In the genomic region with DNA sequence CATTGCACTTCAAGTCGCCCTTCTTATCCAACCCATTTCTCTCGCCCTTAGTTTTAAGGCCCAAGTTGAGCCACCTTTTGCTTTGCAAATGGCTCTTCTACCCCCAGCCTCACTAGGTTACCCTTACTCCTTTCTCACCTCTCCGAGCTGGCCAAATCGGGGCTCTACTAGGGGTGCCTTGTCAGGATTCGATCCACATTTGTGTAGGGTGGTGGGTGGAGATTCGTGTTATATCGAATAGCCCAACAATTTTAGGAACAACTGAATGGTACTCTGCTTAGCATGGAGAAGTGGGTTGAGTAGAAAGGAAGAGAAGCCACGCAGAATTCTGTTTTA, we compare ENCODE assay signal across 1 cellular context.
TF ChIP-seq lines count a peak whose summit lies in the region.

No MANE protein-coding gene starts in this region.

TF ChIP-seq in HepG2, 621 proteins besides CTCF, POLR2A, EP300 and RAD21 (continued from another document):
- TF ChIP-seq, protein P1, sequence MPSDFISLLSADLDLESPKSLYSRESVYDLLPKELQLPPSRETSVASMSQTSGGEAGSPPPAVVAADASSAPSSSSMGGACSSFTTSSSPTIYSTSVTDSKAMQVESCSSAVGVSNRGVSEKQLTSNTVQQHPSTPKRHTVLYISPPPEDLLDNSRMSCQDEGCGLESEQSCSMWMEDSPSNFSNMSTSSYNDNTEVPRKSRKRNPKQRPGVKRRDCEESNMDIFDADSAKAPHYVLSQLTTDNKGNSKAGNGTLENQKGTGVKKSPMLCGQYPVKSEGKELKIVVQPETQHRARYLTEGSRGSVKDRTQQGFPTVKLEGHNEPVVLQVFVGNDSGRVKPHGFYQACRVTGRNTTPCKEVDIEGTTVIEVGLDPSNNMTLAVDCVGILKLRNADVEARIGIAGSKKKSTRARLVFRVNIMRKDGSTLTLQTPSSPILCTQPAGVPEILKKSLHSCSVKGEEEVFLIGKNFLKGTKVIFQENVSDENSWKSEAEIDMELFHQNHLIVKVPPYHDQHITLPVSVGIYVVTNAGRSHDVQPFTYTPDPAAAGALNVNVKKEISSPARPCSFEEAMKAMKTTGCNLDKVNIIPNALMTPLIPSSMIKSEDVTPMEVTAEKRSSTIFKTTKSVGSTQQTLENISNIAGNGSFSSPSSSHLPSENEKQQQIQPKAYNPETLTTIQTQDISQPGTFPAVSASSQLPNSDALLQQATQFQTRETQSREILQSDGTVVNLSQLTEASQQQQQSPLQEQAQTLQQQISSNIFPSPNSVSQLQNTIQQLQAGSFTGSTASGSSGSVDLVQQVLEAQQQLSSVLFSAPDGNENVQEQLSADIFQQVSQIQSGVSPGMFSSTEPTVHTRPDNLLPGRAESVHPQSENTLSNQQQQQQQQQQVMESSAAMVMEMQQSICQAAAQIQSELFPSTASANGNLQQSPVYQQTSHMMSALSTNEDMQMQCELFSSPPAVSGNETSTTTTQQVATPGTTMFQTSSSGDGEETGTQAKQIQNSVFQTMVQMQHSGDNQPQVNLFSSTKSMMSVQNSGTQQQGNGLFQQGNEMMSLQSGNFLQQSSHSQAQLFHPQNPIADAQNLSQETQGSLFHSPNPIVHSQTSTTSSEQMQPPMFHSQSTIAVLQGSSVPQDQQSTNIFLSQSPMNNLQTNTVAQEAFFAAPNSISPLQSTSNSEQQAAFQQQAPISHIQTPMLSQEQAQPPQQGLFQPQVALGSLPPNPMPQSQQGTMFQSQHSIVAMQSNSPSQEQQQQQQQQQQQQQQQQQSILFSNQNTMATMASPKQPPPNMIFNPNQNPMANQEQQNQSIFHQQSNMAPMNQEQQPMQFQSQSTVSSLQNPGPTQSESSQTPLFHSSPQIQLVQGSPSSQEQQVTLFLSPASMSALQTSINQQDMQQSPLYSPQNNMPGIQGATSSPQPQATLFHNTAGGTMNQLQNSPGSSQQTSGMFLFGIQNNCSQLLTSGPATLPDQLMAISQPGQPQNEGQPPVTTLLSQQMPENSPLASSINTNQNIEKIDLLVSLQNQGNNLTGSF (CRISPR knock-in tag; IDR thresholded peaks at IDR 0.05) = no peak
- TF ChIP-seq ZNF891 (CRISPR knock-in tag; IDR thresholded peaks at IDR 0.05) (no peak), ZNF431 (CRISPR knock-in tag; IDR thresholded peaks at IDR 0.05; ENCODE audit: borderline replicate concordance, low read depth) (no peak), MEF2D (CRISPR knock-in tag; IDR thresholded peaks at IDR 0.05) (no peak), RFX3 (CRISPR knock-in tag; IDR thresholded peaks at IDR 0.05) (no peak), NCOA2 (CRISPR knock-in tag; IDR thresholded peaks at IDR 0.05) (no peak), KLF16 (CRISPR knock-in tag; IDR thresholded peaks at IDR 0.05) (no peak), ZSCAN22 (CRISPR knock-in tag; IDR thresholded peaks at IDR 0.05) (no peak), KDM6A (CRISPR knock-in tag; IDR thresholded peaks at IDR 0.05; ENCODE audit: low read depth) (no peak), HIVEP1 (CRISPR knock-in tag; IDR thresholded peaks at IDR 0.05) (no peak), KAT7 (CRISPR knock-in tag; IDR thresholded peaks at IDR 0.05; ENCODE audit: borderline replicate concordance) (no peak), PCBP1 (IDR thresholded peaks at IDR 0.05; ENCODE audit: borderline replicate concordance, low read depth, low read length) (no peak), HHEX (CRISPR knock-in tag; IDR thresholded peaks at IDR 0.05) (no peak)
- TF ChIP-seq, protein P2, sequence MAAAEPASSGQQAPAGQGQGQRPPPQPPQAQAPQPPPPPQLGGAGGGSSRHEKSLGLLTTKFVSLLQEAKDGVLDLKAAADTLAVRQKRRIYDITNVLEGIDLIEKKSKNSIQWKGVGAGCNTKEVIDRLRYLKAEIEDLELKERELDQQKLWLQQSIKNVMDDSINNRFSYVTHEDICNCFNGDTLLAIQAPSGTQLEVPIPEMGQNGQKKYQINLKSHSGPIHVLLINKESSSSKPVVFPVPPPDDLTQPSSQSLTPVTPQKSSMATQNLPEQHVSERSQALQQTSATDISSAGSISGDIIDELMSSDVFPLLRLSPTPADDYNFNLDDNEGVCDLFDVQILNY (CRISPR knock-in tag; conservative IDR thresholded peaks at IDR 0.05) = no peak
- TF ChIP-seq, protein P3, sequence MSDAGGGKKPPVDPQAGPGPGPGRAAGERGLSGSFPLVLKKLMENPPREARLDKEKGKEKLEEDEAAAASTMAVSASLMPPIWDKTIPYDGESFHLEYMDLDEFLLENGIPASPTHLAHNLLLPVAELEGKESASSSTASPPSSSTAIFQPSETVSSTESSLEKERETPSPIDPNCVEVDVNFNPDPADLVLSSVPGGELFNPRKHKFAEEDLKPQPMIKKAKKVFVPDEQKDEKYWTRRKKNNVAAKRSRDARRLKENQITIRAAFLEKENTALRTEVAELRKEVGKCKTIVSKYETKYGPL (CRISPR knock-in tag; IDR thresholded peaks at IDR 0.05) = no peak
- TF ChIP-seq, protein P4, sequence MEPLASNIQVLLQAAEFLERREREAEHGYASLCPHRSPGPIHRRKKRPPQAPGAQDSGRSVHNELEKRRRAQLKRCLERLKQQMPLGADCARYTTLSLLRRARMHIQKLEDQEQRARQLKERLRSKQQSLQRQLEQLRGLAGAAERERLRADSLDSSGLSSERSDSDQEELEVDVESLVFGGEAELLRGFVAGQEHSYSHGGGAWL (CRISPR knock-in tag; IDR thresholded peaks at IDR 0.05) = no peak
